8 cellular contexts compared by ENCODE assay signal in genomic region chr1:206469933-206470691, GRCh38. TPM values are rescaled to one million over a fixed set of nuclear protein-coding genes. Genes with fewer than 3 reads are reported as not detected.
A peak's percentile ranks its signal among the peaks of the same experiment; 100 is the strongest.
DNase-seq lines count a peak whose midpoint lies in the region; ATAC-seq and TF ChIP-seq lines count a peak whose summit lies in the region.

Gene IKBKE, plus strand, starts transcription at chr1:206470476. Its CDS starts 2,752 bp downstream, at chr1:206473228.

- TF ChIP-seq CTCF in GM12873 (IDR thresholded peaks at IDR 0.05; ENCODE audit: insufficient read depth, low read depth, low read length, missing control alignments) (peak; percentile 43), thyroid gland (IDR thresholded peaks at IDR 0.05) (peak in 4 of 6 experiments; percentile 13 to 48 (median 22))
- TF ChIP-seq CTCF in activated CD8-positive, alpha-beta T cell treated with anti-CD3 and anti-CD28 coated beads for 36 hours (IDR thresholded peaks at IDR 0.05), result no peak

- TF ChIP-seq POLR2A in thyroid gland (IDR thresholded peaks at IDR 0.05), result peak in 1 of 2 donors; percentile 50

- H3K27me3 Mint-ChIP-seq in activated CD8-positive, alpha-beta T cell treated with anti-CD3 and anti-CD28 coated beads for 36 hours, result no peaks in the 10 kb centered on the region

- peaks cover 18% of the 10 kb centered on the region for H3K36me3 Mint-ChIP-seq in activated CD8-positive, alpha-beta T cell treated with anti-CD3 and anti-CD28 coated beads for 36 hours (ENCODE audit: low read depth)

- H3K36me3 ChIP-seq in thyroid gland, result no peaks in the 10 kb centered on the region

- H3K27me3 ChIP-seq in mononuclear cell (ENCODE audit: insufficient read depth, low read length) (no peaks in the 10 kb centered on the region), thyroid gland (no peaks in the 10 kb centered on the region)

- peak within 1 kb of the TSS; percentile 64 for H3K27ac ChIP-seq in epithelial cell of prostate
- peak within 1 kb of the TSS; percentile 59 to 79 (median 66) for H3K27ac ChIP-seq in thyroid gland

- H3K4me3 ChIP-seq in mononuclear cell (ENCODE audit: low read length), result peak within 1 kb of the TSS; percentile 62
- peak within 1 kb of the TSS in 2 of 3 donors; percentile 41 to 67 for H3K4me3 ChIP-seq in thyroid gland (replicated peaks in 1 of 3)

- WGBS in thyroid gland, 2 donors, result 2 to 3% methylated on average over 5 to 10 of the region's 10 CpGs

- H3K9me3 ChIP-seq in mononuclear cell (ENCODE audit: low read depth, low read length), result no peaks in the 10 kb centered on the region
- H3K9me3 ChIP-seq in thyroid gland, result no peaks in the 10 kb centered on the region

- ATAC-seq in HG02678 (IDR thresholded peaks at IDR 0.05; ENCODE audit: unreplicated experiment), result peak; percentile 54
- ATAC-seq in activated CD8-positive, alpha-beta T cell treated with anti-CD3 and anti-CD28 coated beads for 36 hours, result peak; percentile 21

- DNase-seq in 8988T (peak; percentile 90), NCI-H2029 treated with DMSO at 0.1 percent for 48 hours (lab: John Stamatoyannopoulos, UW) (peak; percentile 16), epithelial cell of prostate (ENCODE audit: low read depth, low spot score) (no peak), thyroid gland (peak; percentile 61 to 67)
- DNase-seq in activated CD8-positive, alpha-beta T cell treated with anti-CD3 and anti-CD28 coated beads for 36 hours, result peak; percentile 62

- no peaks in the 10 kb centered on the region for H3K9me3 Mint-ChIP-seq in activated CD8-positive, alpha-beta T cell treated with anti-CD3 and anti-CD28 coated beads for 36 hours

- POLR2A ChIA-PET in activated CD8-positive, alpha-beta T cell treated with anti-CD3 and anti-CD28 coated beads for 36 hours (lab: Charles Lee), result interaction anchor here (0.6 to 1.6 kb wide), 11 partner anchors 88 to 663 kb away, joined by 3 to 5 read pairs (median 3); no protein-coding TSS in a partner anchor

- H3K4me1 ChIP-seq in mononuclear cell (ENCODE audit: insufficient read depth, low read length), result peaks cover 74% of the 10 kb centered on the region
- H3K4me1 ChIP-seq in thyroid gland, result peaks cover 21 to 43% of the 10 kb centered on the region in 2 donors

- peak within 1 kb of the TSS; percentile 73 for H3K4me3 Mint-ChIP-seq in activated CD8-positive, alpha-beta T cell treated with anti-CD3 and anti-CD28 coated beads for 36 hours

- CTCF ChIA-PET in activated CD8-positive, alpha-beta T cell treated with anti-CD3 and anti-CD28 coated beads for 36 hours (lab: Charles Lee), result interaction anchor here (0.5 to 3.5 kb wide), 18 partner anchors 8 to 449 kb away, joined by 3 to 41 read pairs (median 4); partner anchors contain the start of gene DYRK3

- peaks cover 90% of the 10 kb centered on the region for H3K4me1 Mint-ChIP-seq in activated CD8-positive, alpha-beta T cell treated with anti-CD3 and anti-CD28 coated beads for 36 hours (ENCODE audit: low read depth)

- intact Hi-C loops in activated CD8-positive, alpha-beta T cell treated with anti-CD3 and anti-CD28 coated beads for 36 hours (cut with micrococcal nuclease), result no loop called here
- intact Hi-C loops in thyroid gland (cut with DNase I), result no loop called here

- H3K27ac Mint-ChIP-seq in activated CD8-positive, alpha-beta T cell treated with anti-CD3 and anti-CD28 coated beads for 36 hours, result peak within 1 kb of the TSS; percentile 94

RNA-seq across cellular contexts. Expression of gene IKBKE, which starts in this region (rescaled TPM):
- total RNA-seq in activated CD8-positive, alpha-beta T cell treated with anti-CD3 and anti-CD28 coated beads for 36 hours, result 10 to 100 TPM; 14.3 to 14.9 TPM
- total RNA-seq in mononuclear cell, result 13.1 TPM
- 10 to 100 TPM in 1 of 4 donors, 1 to 10 TPM in 3; 4.7 to 10.5 (median 9.4) TPM for total RNA-seq in thyroid gland
